18 cellular contexts compared by ENCODE assay signal in genomic region chr1:193025218-193025617, GRCh38.
"Had no signal": no experiment of that assay in that cellular context is flagged by ENCODE, and none has a peak within 500 bp of the region (broad histone marks: within the 10 kb centered on the region; RNA-seq: fewer than 3 reads in every experiment).

No MANE protein-coding gene starts in this region.

- H3K4me1 Mint-ChIP-seq: endodermal cell, neural crest cell had no signal

- H3K9me3 ChIP-seq: colonic mucosa, left lung, sigmoid colon had no signal

- DNase-seq: colonic mucosa; dermis blood vessel endothelial cell; endodermal cell; foreskin melanocyte; head of caudate nucleus; kidney glomerular epithelial cell; left lung; mesenchymal stem cell; naive thymus-derived CD4-positive, alpha-beta T cell; posterior cingulate gyrus; sigmoid colon; stimulated activated CD4-positive, alpha-beta T cell treated with anti-CD3 and anti-CD28 coated beads, Interleukin-2, amount 100 ng/mL, for 48 hours; stimulated activated naive CD4-positive, alpha-beta T cell treated with Interleukin-2 at 50 U/mL for 16 hours; trophoblast cell had no signal

- ATAC-seq: left lung; naive thymus-derived CD4-positive, alpha-beta T cell had no signal

- H3K36me3 ChIP-seq: colonic mucosa had no signal

- H3K9me3 Mint-ChIP-seq: endodermal cell; naive thymus-derived CD4-positive, alpha-beta T cell; neural crest cell had no signal

- H3K27me3 ChIP-seq: colonic mucosa, hepatocyte, left lung, sigmoid colon had no signal

- H3K27me3 Mint-ChIP-seq: naive thymus-derived CD4-positive, alpha-beta T cell had no signal

- H3K4me1 ChIP-seq: colonic mucosa, left lung, sigmoid colon had no signal

- H3K27ac ChIP-seq: colonic mucosa, hepatocyte, left lung, sigmoid colon had no signal

- H3K4me3 Mint-ChIP-seq: endodermal cell; naive thymus-derived CD4-positive, alpha-beta T cell; neural crest cell had no signal

- H3K4me3 ChIP-seq: colonic mucosa, hepatocyte, left lung, lung, sigmoid colon, smooth muscle cell had no signal

- H3K27ac Mint-ChIP-seq: endodermal cell had no signal
